15 cellular contexts compared by ENCODE assay signal in the genomic region with DNA sequence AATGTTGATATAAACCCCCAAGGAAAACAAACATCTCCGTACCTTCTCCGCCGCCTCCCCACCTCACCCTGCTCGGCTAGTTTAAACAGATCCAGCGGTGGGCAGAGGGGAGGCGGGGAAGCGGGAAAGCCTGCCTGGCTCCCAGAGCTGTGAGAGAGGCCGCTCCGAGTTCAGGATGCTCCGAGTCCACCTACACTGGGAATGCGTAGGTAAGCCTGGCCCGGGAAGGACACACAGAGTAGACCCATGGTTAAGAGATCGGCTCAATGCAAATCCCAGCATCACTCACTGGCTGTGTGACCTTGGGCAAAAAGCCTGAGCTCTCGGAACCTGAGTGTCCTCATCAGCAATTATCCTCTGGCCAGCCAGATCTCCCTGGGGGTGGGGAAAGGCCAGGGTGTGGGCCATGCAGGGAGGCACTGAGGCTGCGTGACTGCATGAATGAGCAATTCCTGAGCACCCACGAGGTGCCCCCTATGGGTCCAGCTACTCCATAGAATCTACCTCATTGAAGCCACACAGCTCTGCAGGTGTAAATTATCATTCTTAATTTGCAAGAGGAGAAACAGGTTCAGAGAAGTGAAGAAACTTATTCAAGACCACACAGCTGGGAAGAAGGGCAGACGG. TPM values are rescaled to one million over a fixed set of nuclear protein-coding genes. Genes with fewer than 3 reads are reported as not detected.
A peak's percentile ranks its signal among the peaks of the same experiment; 100 is the strongest.
DNase-seq lines count a peak whose midpoint lies in the region; TF ChIP-seq lines count a peak whose summit lies in the region.
"Had no signal": no experiment of that assay in that cellular context is flagged by ENCODE, and none has a peak within 500 bp of the region (broad histone marks: within the 10 kb centered on the region; RNA-seq: fewer than 3 reads in every experiment).

No MANE protein-coding gene starts in this region.

- DNase-seq in NCI-H748 (lab: John Stamatoyannopoulos, UW; ENCODE audit: unreplicated experiment) (peak; percentile 26), NCI-H748 treated with DMSO at 0.1 percent for 48 hours (lab: John Stamatoyannopoulos, UW) (no peak), H7 (peak; percentile 53), choroid plexus epithelial cell (ENCODE audit: low read depth) (no peak), osteoblast (ENCODE audit: insufficient read length, low spot score, missing footprints) (peak; percentile 34), mesenchymal stem cell (no peak), EL (no peak), substantia nigra (lab: John Stamatoyannopoulos, UW) (no peak)
- DNase-seq: 8988T; AML-193; Caco-2; CD8-positive, alpha-beta memory T cell; GM23248; H9 had no signal

- no peaks in the 10 kb centered on the region for H3K27me3 ChIP-seq in H7 (ENCODE audit: control insufficient read depth, insufficient read depth, low read length)
- H3K27me3 ChIP-seq in osteoblast (ENCODE audit: insufficient read depth, low read length): peaks cover 32% of the 10 kb centered on the region
- peaks cover 49 to 76% of the 10 kb centered on the region in 2 experiments for H3K27me3 ChIP-seq in mesenchymal stem cell (ENCODE audit: control insufficient read depth in 1 of 2, insufficient read depth in 1 of 2, low read length in 2 of 2)
- H3K27me3 ChIP-seq: BLaER1 had no signal

- no peak overlapping the region for H3K9ac ChIP-seq in mesenchymal stem cell (ENCODE audit: low read length)
- H3K9ac ChIP-seq: BLaER1, GM23248 had no signal

- no peak overlapping the region for H4K8ac ChIP-seq in mesenchymal stem cell (ENCODE audit: low read length)

- H2AFZ ChIP-seq in osteoblast (ENCODE audit: low read length) (no peak overlapping the region), mesenchymal stem cell (ENCODE audit: low read depth, low read length) (no peak overlapping the region)
- H2AFZ ChIP-seq: GM23248 had no signal

- TF ChIP-seq CTCF in choroid plexus epithelial cell (conservative IDR thresholded peaks at IDR 0.05; ENCODE audit: low read depth, low read length): peak; percentile 10
- TF ChIP-seq CTCF in osteoblast (IDR thresholded peaks at IDR 0.05; ENCODE audit: extremely low read depth, low read depth, low read length): no peak

- no peak overlapping the region for H2BK12ac ChIP-seq in mesenchymal stem cell (ENCODE audit: low read length in 2 of 2)

- H3K27ac ChIP-seq in osteoblast (ENCODE audit: low read depth, low read length) (no peak overlapping the region), mesenchymal stem cell (ENCODE audit: low read length, poor library complexity, severe bottlenecking) (no peak overlapping the region), substantia nigra (ENCODE audit: low read depth, low read length, poor library complexity, severe bottlenecking) (no peak overlapping the region)
- H3K27ac ChIP-seq: BLaER1, GM23248 had no signal

- no peaks in the 10 kb centered on the region for H4K20me1 ChIP-seq in osteoblast (ENCODE audit: insufficient read depth, low read length)
- H4K20me1 ChIP-seq: BLaER1 had no signal

- no peak overlapping the region for H4K91ac ChIP-seq in mesenchymal stem cell (ENCODE audit: low read length)

- H2AK5ac ChIP-seq in mesenchymal stem cell (ENCODE audit: low read length, severe bottlenecking): no peak overlapping the region

- no peaks in the 10 kb centered on the region for H3K79me2 ChIP-seq in osteoblast (ENCODE audit: insufficient read depth, low read length)

- no peaks in the 10 kb centered on the region for H3K79me1 ChIP-seq in mesenchymal stem cell (replicated peaks; ENCODE audit: low read length, poor library complexity, severe bottlenecking)

- H3K9me3 ChIP-seq in osteoblast (ENCODE audit: low read depth, low read length) (no peaks in the 10 kb centered on the region), mesenchymal stem cell (ENCODE audit: control insufficient read depth, low read length) (no peaks in the 10 kb centered on the region)
- H3K9me3 ChIP-seq: BLaER1, Caco-2 had no signal

- WGBS in mesenchymal stem cell: 81% methylated on average over 16 of the region's 17 CpGs

- H3K4me1 ChIP-seq in osteoblast (ENCODE audit: insufficient read depth, low read length) (no peaks in the 10 kb centered on the region), mesenchymal stem cell (ENCODE audit: control insufficient read depth, insufficient read depth, low read depth, low read length) (no peaks in the 10 kb centered on the region)
- H3K4me1 ChIP-seq: BLaER1, Caco-2 had no signal

- H3K4me3 ChIP-seq in H7 (ENCODE audit: insufficient read depth, low read depth, low read length) (no peak overlapping the region), choroid plexus epithelial cell (ENCODE audit: low read depth, low read length) (no peak overlapping the region), osteoblast (ENCODE audit: insufficient read depth, low read length) (no peak overlapping the region), mesenchymal stem cell (ENCODE audit: insufficient read depth in 1 of 2, low read depth in 1 of 2, low read length in 2 of 2) (no peak overlapping the region)
- H3K4me3 ChIP-seq: BLaER1, GM23248 had no signal

- H3K23ac ChIP-seq in mesenchymal stem cell (ENCODE audit: low read length in 2 of 2): no peak overlapping the region

- no peak overlapping the region for H3K18ac ChIP-seq in mesenchymal stem cell (ENCODE audit: low read depth in 1 of 2, low read length in 2 of 2)

- H3K14ac ChIP-seq in mesenchymal stem cell (ENCODE audit: low read length in 2 of 2): no peak overlapping the region

- H3K4me2 ChIP-seq in osteoblast (ENCODE audit: insufficient read depth, low read length) (no peak overlapping the region), mesenchymal stem cell (ENCODE audit: low read length, poor library complexity, severe bottlenecking) (no peak overlapping the region)
- H3K4me2 ChIP-seq: BLaER1 had no signal

- H2BK120ac ChIP-seq in mesenchymal stem cell (ENCODE audit: low read depth, low read length): no peak overlapping the region

- H2BK15ac ChIP-seq in mesenchymal stem cell (ENCODE audit: low read depth, poor library complexity, severe bottlenecking): no peak overlapping the region

- H3K36me3 ChIP-seq in H7 (replicated peaks; ENCODE audit: control insufficient read depth, insufficient read depth, low read length): no peaks in the 10 kb centered on the region
- no peaks in the 10 kb centered on the region for H3K36me3 ChIP-seq in osteoblast (ENCODE audit: insufficient read depth, low read length)
- no peaks in the 10 kb centered on the region for H3K36me3 ChIP-seq in mesenchymal stem cell (ENCODE audit: control insufficient read depth in 1 of 2, insufficient read depth in 2 of 2, low read depth in 1 of 2, low read length in 2 of 2)
- H3K36me3 ChIP-seq: BLaER1 had no signal

- H3K4ac ChIP-seq in mesenchymal stem cell (ENCODE audit: low read depth in 1 of 2, low read length in 2 of 2): no peak overlapping the region

- no peak overlapping the region for H2BK5ac ChIP-seq in mesenchymal stem cell (ENCODE audit: low read depth, low read length, poor library complexity, severe bottlenecking)

RNA-seq across cellular contexts. Expression of a gene that starts 30.5 kb away (rescaled TPM):
- 8.7 and 16.7 TPM in 2 replicates for total RNA-seq in H7 (2014; rRNA removed; shearing (Covaris generic))
- total RNA-seq in osteoblast: under 0.01 TPM in 2 replicates
- not detected for polyA plus RNA-seq in mesenchymal stem cell (2013, experiment 1 of 2)
- not detected for polyA plus RNA-seq in mesenchymal stem cell (2013, experiment 2 of 2)
- total RNA-seq: CD8-positive, alpha-beta memory T cell; GM23248 had no signal
- polyA plus RNA-seq: CD8-positive, alpha-beta memory T cell; GM23248 had no signal

Comparison
In these comparisons a context has a peak if more than half of its experiments do, and no peak if none do; other contexts are left out.
1. DNase-seq: peak in NCI-H748 (single experiment), H7 (single experiment) and osteoblast (single experiment); none in NCI-H748 treated with DMSO at 0.1 percent for 48 hours (single experiment), choroid plexus epithelial cell (single experiment), mesenchymal stem cell (single experiment), EL (single experiment) and substantia nigra (0 of 49).